In genomic region chr5:139459451-139459934, GRCh38 we compare ENCODE assay signal across 9 cellular contexts. TPM values are rescaled to one million over a fixed set of nuclear protein-coding genes. Genes with fewer than 3 reads are reported as not detected.
DNase-seq lines count a peak whose midpoint lies in the region; ATAC-seq and TF ChIP-seq lines count a peak whose summit lies in the region.
"Had no signal": no experiment of that assay in that cellular context is flagged by ENCODE, and none has a peak within 500 bp of the region (broad histone marks: within the 10 kb centered on the region; RNA-seq: fewer than 3 reads in every experiment).

No MANE protein-coding gene starts in this region.

- peak; percentile 38 for ATAC-seq in GM18909 (IDR thresholded peaks at IDR 0.05; ENCODE audit: poor library complexity, unreplicated experiment)
- peak; percentile 33 for ATAC-seq in HG03342 (IDR thresholded peaks at IDR 0.05; ENCODE audit: unreplicated experiment)

- H3K79me2 ChIP-seq in smooth muscle cell (ENCODE audit: low read depth) = no peaks in the 10 kb centered on the region

- no peaks in the 10 kb centered on the region for H4K20me1 ChIP-seq in smooth muscle cell (ENCODE audit: low read depth)

- H3K9ac ChIP-seq in smooth muscle cell (ENCODE audit: low read depth) = no peak overlapping the region

- no peak for TF ChIP-seq CTCF in smooth muscle cell (IDR thresholded peaks at IDR 0.05; ENCODE audit: borderline replicate concordance, insufficient read depth, poor library complexity, severe bottlenecking)

- H3F3A ChIP-seq in smooth muscle cell (ENCODE audit: low read depth) = no peaks in the 10 kb centered on the region

- H3K4me1 ChIP-seq in smooth muscle cell (ENCODE audit: low read depth) = no peaks in the 10 kb centered on the region

- DNase-seq in dermis blood vessel endothelial cell (peak; percentile 80), smooth muscle cell (lab: John Stamatoyannopoulos, UW; ENCODE audit: unreplicated experiment) (no peak), SKM-1 treated with dmso at 0.1 percent for 144 hours (lab: John Stamatoyannopoulos, UW; ENCODE audit: unreplicated experiment) (no peak), NCI-H1092 treated with DMSO at 0.1 percent for 48 hours (lab: John Stamatoyannopoulos, UW) (no peak), DMS 273 treated with DMSO at 0.1 percent for 48 hours (lab: John Stamatoyannopoulos, UW) (no peak), NCI-H524 treated with DMSO at 0.1 percent for 48 hours (lab: John Stamatoyannopoulos, UW) (no peak)

- no peaks in the 10 kb centered on the region for H3K27me3 ChIP-seq in smooth muscle cell (ENCODE audit: low read depth)

- H3K9me3 ChIP-seq in smooth muscle cell (replicated peaks; ENCODE audit: low read depth) = no peaks in the 10 kb centered on the region

- H3K27ac ChIP-seq in smooth muscle cell (ENCODE audit: low read depth) = no peak overlapping the region

- H3K4me3 ChIP-seq in smooth muscle cell = no peak overlapping the region

- H3K36me3 ChIP-seq in smooth muscle cell (ENCODE audit: low read depth) = no peaks in the 10 kb centered on the region

- 89% methylated on average over 8 of the region's 8 CpGs for WGBS in smooth muscle cell (ENCODE audit: low lambda C conversion rate)

- H3K4me2 ChIP-seq in smooth muscle cell = no peak overlapping the region

- peak overlapping the region; percentile 64 for H2AFZ ChIP-seq in smooth muscle cell (ENCODE audit: low read depth)

RNA-seq across cellular contexts. Expression of gene ECSCR, which starts 3.0 kb away (rescaled TPM):
- total RNA-seq in dermis blood vessel endothelial cell (404 and 423 TPM in 2 replicates), smooth muscle cell (1.7 TPM in 1 of 2 replicates, not detected in the other)
- 0.41 and 0.52 TPM in 2 replicates for polyA plus RNA-seq in smooth muscle cell
- total RNA-seq: fibroblast of villous mesenchyme had no signal

RNA-seq across cellular contexts. Expression of gene SMIM33, which starts 11.3 kb away (rescaled TPM):
- total RNA-seq in dermis blood vessel endothelial cell = not detected in 2 replicates
- total RNA-seq in smooth muscle cell = not detected in 2 replicates
- polyA plus RNA-seq in smooth muscle cell = not detected in 2 replicates
- total RNA-seq: fibroblast of villous mesenchyme had no signal

RNA-seq across cellular contexts. Expression of gene DNAJC18, which starts 20.2 kb away (rescaled TPM):
- 8.6 and 9.0 TPM in 2 replicates for total RNA-seq in dermis blood vessel endothelial cell
- 6.3 and 16.9 TPM in 2 replicates for total RNA-seq in smooth muscle cell
- polyA plus RNA-seq in smooth muscle cell = 9.6 and 15.4 TPM in 2 replicates

RNA-seq across cellular contexts. Expression of gene STING1, which starts 23.1 kb away (rescaled TPM):
- total RNA-seq in dermis blood vessel endothelial cell = 36.9 and 69.6 TPM in 2 replicates
- 5.8 and 7.5 TPM in 2 replicates for total RNA-seq in smooth muscle cell
- polyA plus RNA-seq in smooth muscle cell = 7.8 and 9.6 TPM in 2 replicates

RNA-seq across cellular contexts. Expression of gene SPATA24, which starts 55.6 kb away (rescaled TPM):
- total RNA-seq in dermis blood vessel endothelial cell (8.0 and 10.0 TPM in 2 replicates), smooth muscle cell (2.0 and 4.0 TPM in 2 replicates)
- polyA plus RNA-seq in smooth muscle cell = 2.2 and 2.6 TPM in 2 replicates

Comparison
In these comparisons a context has a peak if more than half of its experiments do, and no peak if none do; other contexts are left out.
1. RNA of gene ECSCR, which starts 3.0 kb away (total RNA-seq): 404 to 423 TPM in dermis blood vessel endothelial cell; 1.7 TPM in smooth muscle cell; every median in the first group is over 100 times any median in the second.